ENCODE assay signal across 23 cellular contexts in genomic region chr10:119397416-119397815, GRCh38.
DNase-seq lines count a peak whose midpoint lies in the region; ATAC-seq and TF ChIP-seq lines count a peak whose summit lies in the region.
"Had no signal": no experiment of that assay in that cellular context is flagged by ENCODE, and none has a peak within 500 bp of the region (broad histone marks: within the 10 kb centered on the region; RNA-seq: fewer than 3 reads in every experiment).

No MANE protein-coding gene starts in this region.

- no peaks in the 10 kb centered on the region for H3K27me3 Mint-ChIP-seq in T-helper 1 cell treated with Interleukin-12 subunit alpha and Interleukin-12 subunit beta and Interleukin-4 antibody, amounts not matched to agents 30 μg/mL and 1 μg/mL, for 36 hours (ENCODE audit: low read depth)
- H3K27me3 Mint-ChIP-seq in activated B cell treated with CpG ODN at 0.5 μM for 24 hours, result no peaks in the 10 kb centered on the region
- peaks cover 13% of the 10 kb centered on the region for H3K27me3 Mint-ChIP-seq in nephron (ENCODE audit: low read depth)

- H3K4me1 Mint-ChIP-seq in T-helper 1 cell treated with Interleukin-12 subunit alpha and Interleukin-12 subunit beta and Interleukin-4 antibody, amounts not matched to agents 30 μg/mL and 1 μg/mL, for 36 hours (ENCODE audit: low read depth), result peaks cover 23% of the 10 kb centered on the region
- H3K4me1 Mint-ChIP-seq in activated B cell treated with CpG ODN at 0.5 μM for 24 hours (peaks cover 44% of the 10 kb centered on the region), nephron (peaks cover 66% of the 10 kb centered on the region)
- H3K4me1 Mint-ChIP-seq: GM23338 had no signal

- H3K4me3 Mint-ChIP-seq in T-helper 1 cell treated with Interleukin-12 subunit alpha and Interleukin-12 subunit beta and Interleukin-4 antibody, amounts not matched to agents 30 μg/mL and 1 μg/mL, for 36 hours, result no peak overlapping the region
- H3K4me3 Mint-ChIP-seq in activated B cell treated with CpG ODN at 0.5 μM for 24 hours (no peak overlapping the region), nephron (no peak overlapping the region)
- H3K4me3 Mint-ChIP-seq: GM23338 had no signal

- H3K27ac ChIP-seq in upper lobe of left lung (peak overlapping the region in 3 of 4 donors; percentile 26 to 89 (median 87)), psoas muscle (no peak overlapping the region)
- H3K27ac ChIP-seq: 22Rv1, C4-2B, KMS-11, PC-9 had no signal

- TF ChIP-seq POLR2A in upper lobe of left lung (IDR thresholded peaks at IDR 0.05), result no peak

- no peaks in the 10 kb centered on the region for H3K27me3 ChIP-seq in upper lobe of left lung
- no peaks in the 10 kb centered on the region for H3K27me3 ChIP-seq in psoas muscle (ENCODE audit: insufficient read depth in 3 of 3, low read length in 2 of 3)

- DNase-seq in T-helper 1 cell, result no peak
- no peak for DNase-seq in activated B cell treated with CpG ODN at 0.5 μM for 24 hours
- no peak for DNase-seq in upper lobe of left lung
- DNase-seq in psoas muscle, result no peak
- DNase-seq in SIG-M5 (lab: John Stamatoyannopoulos, UW), result no peak
- DNase-seq: ACHN, NCI-H1092 treated with DMSO at 0.1 percent for 48 hours, NCI-H146, NCI-H2029 treated with DMSO at 0.1 percent for 48 hours, NCI-H226, NCI-H510A treated with DMSO at 0.1 percent for 48 hours, NCI-H748 treated with DMSO at 0.1 percent for 48 hours, RPMI8226, SHP77 treated with DMSO at 0.1 percent for 48 hours had no signal

- H3K36me3 Mint-ChIP-seq in T-helper 1 cell treated with Interleukin-12 subunit alpha and Interleukin-12 subunit beta and Interleukin-4 antibody, amounts not matched to agents 30 μg/mL and 1 μg/mL, for 36 hours (ENCODE audit: low read depth), result peaks cover 12% of the 10 kb centered on the region
- H3K36me3 Mint-ChIP-seq in activated B cell treated with CpG ODN at 0.5 μM for 24 hours (ENCODE audit: low read depth) (peaks cover 44% of the 10 kb centered on the region), nephron (ENCODE audit: low read depth) (peaks cover 9% of the 10 kb centered on the region)

- peak overlapping the region; percentile 62 for H3K27ac Mint-ChIP-seq in T-helper 1 cell treated with Interleukin-12 subunit alpha and Interleukin-12 subunit beta and Interleukin-4 antibody, amounts not matched to agents 30 μg/mL and 1 μg/mL, for 36 hours
- H3K27ac Mint-ChIP-seq in activated B cell treated with CpG ODN at 0.5 μM for 24 hours, result peak overlapping the region; percentile 91
- H3K27ac Mint-ChIP-seq in nephron, result peak overlapping the region in 2 of 3 experiments; percentile 7 to 50
- H3K27ac Mint-ChIP-seq: GM23338 had no signal

- H3K9me3 ChIP-seq in upper lobe of left lung, result no peaks in the 10 kb centered on the region
- H3K9me3 ChIP-seq in psoas muscle, result no peaks in the 10 kb centered on the region
- H3K9me3 ChIP-seq: HAP-1 had no signal

- no peak for ATAC-seq in activated B cell treated with CpG ODN at 0.5 μM for 24 hours (ENCODE audit: low read depth)
- ATAC-seq in upper lobe of left lung (ENCODE audit: low FRiP score in 2 of 2), result no peak
- no peak for ATAC-seq in GM21360 (IDR thresholded peaks at IDR 0.05; ENCODE audit: unreplicated experiment)
- ATAC-seq in psoas muscle, result no peak
- ATAC-seq: GM23338 had no signal

- peaks cover 0 to 35% (median 9%) of the 10 kb centered on the region in 4 donors for H3K36me3 ChIP-seq in upper lobe of left lung
- no peaks in the 10 kb centered on the region for H3K36me3 ChIP-seq in psoas muscle (ENCODE audit: insufficient read depth in 1 of 2, low read depth in 1 of 2)
- H3K36me3 ChIP-seq: HAP-1 had no signal

- intact Hi-C loops in activated B cell treated with CpG ODN at 0.5 μM for 24 hours (cut with micrococcal nuclease) (no loop called here), psoas muscle (cut with DNase I) (no loop called here)

- no peak overlapping the region for H3K4me3 ChIP-seq in upper lobe of left lung
- H3K4me3 ChIP-seq in psoas muscle, result no peak overlapping the region
- H3K4me3 ChIP-seq: GM23338, HAP-1, PC-9 had no signal

- WGBS in upper lobe of left lung, 2 donors, result 86 to 92% methylated on average over 6 of the region's 6 CpGs
- WGBS in psoas muscle, 3 donors, result 93 to 96% (median 93%) methylated on average over 6 of the region's 6 CpGs

- CTCF ChIA-PET in activated B cell treated with CpG ODN at 0.5 μM for 24 hours (lab: Charles Lee), result interaction anchor here (2.7 kb wide), 1 partner anchor 191 kb away, joined by 9 read pairs; the partner anchor contains the start of gene GRK5

- POLR2A ChIA-PET in activated B cell treated with CpG ODN at 0.5 μM for 24 hours (lab: Charles Lee), result no interaction called here

- no peak for TF ChIP-seq EP300 in upper lobe of left lung (IDR thresholded peaks at IDR 0.05)

- no peaks in the 10 kb centered on the region for H3K9me3 Mint-ChIP-seq in T-helper 1 cell treated with Interleukin-12 subunit alpha and Interleukin-12 subunit beta and Interleukin-4 antibody, amounts not matched to agents 30 μg/mL and 1 μg/mL, for 36 hours
- H3K9me3 Mint-ChIP-seq in activated B cell treated with CpG ODN at 0.5 μM for 24 hours, result no peaks in the 10 kb centered on the region
- H3K9me3 Mint-ChIP-seq in nephron, result no peaks in the 10 kb centered on the region
- H3K9me3 Mint-ChIP-seq: GM23338 had no signal

- TF ChIP-seq CTCF in activated B cell treated with CpG ODN at 0.5 μM for 24 hours (IDR thresholded peaks at IDR 0.05) (no peak), nephron (IDR thresholded peaks at IDR 0.05; ENCODE audit: unreplicated experiment in 3 of 3) (no peak), upper lobe of left lung (IDR thresholded peaks at IDR 0.05) (no peak), psoas muscle (IDR thresholded peaks at IDR 0.05) (no peak)

- peaks cover 28 to 38% (median 33%) of the 10 kb centered on the region in 4 donors for H3K4me1 ChIP-seq in upper lobe of left lung
- peaks cover 6% of the 10 kb centered on the region for H3K4me1 ChIP-seq in psoas muscle
- H3K4me1 ChIP-seq: HAP-1 had no signal

Comparison
In these comparisons a context has a peak if more than half of its experiments do, and no peak if none do; other contexts are left out.
1. H3K27ac Mint-ChIP-seq: peak in every context shown above with its lines; median percentile 91 in activated B cell treated with CpG ODN at 0.5 μM for 24 hours; 62 in T-helper 1 cell treated with Interleukin-12 subunit alpha and Interleukin-12 subunit beta and Interleukin-4 antibody, amounts not matched to agents 30 μg/mL and 1 μg/mL, for 36 hours; 28 in nephron.